In the genomic region with DNA sequence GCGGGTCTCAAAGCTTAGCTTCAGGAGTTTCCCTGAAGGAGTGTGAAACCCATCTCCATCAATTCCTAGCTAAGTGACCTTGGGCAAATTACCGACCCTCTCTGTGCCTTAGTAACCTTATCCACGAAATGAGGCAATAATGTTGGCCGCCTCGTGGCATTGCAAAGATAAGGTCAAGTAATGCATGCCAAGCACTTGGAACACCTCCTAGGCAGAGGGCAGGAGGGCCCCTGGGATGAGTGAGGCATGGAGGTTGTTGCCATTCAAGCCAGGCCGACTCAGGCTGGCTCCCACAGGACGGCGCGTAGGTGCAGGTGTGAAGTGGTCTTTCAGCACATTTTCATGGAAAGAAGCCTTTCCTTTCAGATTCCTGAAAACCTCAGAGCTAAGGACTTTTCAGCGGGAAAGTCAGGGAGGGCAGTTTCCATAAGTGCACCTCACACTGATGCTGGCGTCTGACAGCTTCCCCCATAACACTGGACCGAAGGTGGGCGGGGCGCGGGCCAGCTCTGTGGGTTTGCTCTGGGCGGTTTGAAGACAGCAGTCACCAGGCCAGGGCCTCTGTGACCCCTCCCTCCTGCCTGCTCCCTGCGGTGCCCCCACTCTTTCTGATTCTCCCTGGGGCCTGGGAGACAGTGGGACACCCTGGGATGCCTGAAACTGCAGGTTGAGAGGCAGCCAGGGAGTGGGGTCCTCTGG, we compare ENCODE assay signal across 13 cellular contexts.
"Had no signal": no experiment of that assay in that cellular context is flagged by ENCODE, and none has a peak within 500 bp of the region (broad histone marks: within the 10 kb centered on the region; RNA-seq: fewer than 3 reads in every experiment).

No MANE protein-coding gene starts in this region.

- H3K27ac Mint-ChIP-seq: activated naive CD8-positive, alpha-beta T cell treated with anti-CD3 and anti-CD28 coated beads, Interleukin-2, amount 10 ng/mL, durations not matched to agents 7 days and 5 days; activated T-cell treated with anti-CD3 and anti-CD28 coated beads, Interleukin-2, amount 50 U/mL, for 72 hours; natural killer cell had no signal

- H3K27ac ChIP-seq: epithelial cell of prostate, tibial nerve had no signal

- H3K4me1 ChIP-seq: tibial nerve had no signal

- ATAC-seq: activated T-cell treated with anti-CD3 and anti-CD28 coated beads, Interleukin-2, amount 50 U/mL, for 72 hours; natural killer cell had no signal

- DNase-seq: activated CD4-positive, alpha-beta T cell treated with anti-CD3 and anti-CD28 coated beads, Interleukin-2, amount 50 U/mL, for 48 hours; activated CD4-positive, CD25-positive, alpha-beta regulatory T cell treated with anti-CD3 and anti-CD28 coated beads, Interleukin-2, amount 50 U/mL, for 72 hours; activated gamma-delta T cell treated with Interleukin-2 at 50 U/mL for 16 hours; activated naive CD8-positive, alpha-beta T cell treated with anti-CD3 and anti-CD28 coated beads, Interleukin-2, amount 10 ng/mL, durations not matched to agents 7 days and 5 days; activated T-cell treated with anti-CD3 and anti-CD28 coated beads, Interleukin-2, amount 50 U/mL, for 72 hours; effector memory CD4-positive, alpha-beta T cell; natural killer cell; stimulated activated CD4-positive, alpha-beta T cell treated with anti-CD3 and anti-CD28 coated beads, Interleukin-15, amount 100 ng/mL, for 24 hours; stimulated activated CD4-positive, alpha-beta T cell treated with anti-CD3 and anti-CD28 coated beads, Interleukin-4, amount 100 ng/mL, for 24 hours had no signal

- H3K9me3 Mint-ChIP-seq: natural killer cell had no signal

- H3K27me3 ChIP-seq: cardiac muscle cell had no signal

- H3K4me3 Mint-ChIP-seq: activated naive CD8-positive, alpha-beta T cell treated with anti-CD3 and anti-CD28 coated beads, Interleukin-2, amount 10 ng/mL, durations not matched to agents 7 days and 5 days; activated T-cell treated with anti-CD3 and anti-CD28 coated beads, Interleukin-2, amount 50 U/mL, for 72 hours; natural killer cell had no signal

- H3K9me3 ChIP-seq: tibial nerve had no signal

- H3K4me3 ChIP-seq: cardiac muscle cell, coronary artery, tibial nerve had no signal

- H3K36me3 ChIP-seq: cardiac muscle cell, tibial nerve had no signal

- H3K36me3 Mint-ChIP-seq: activated naive CD8-positive, alpha-beta T cell treated with anti-CD3 and anti-CD28 coated beads, Interleukin-2, amount 10 ng/mL, durations not matched to agents 7 days and 5 days; natural killer cell had no signal
